ENCODE assay signal across 9 cellular contexts in the genomic region with DNA sequence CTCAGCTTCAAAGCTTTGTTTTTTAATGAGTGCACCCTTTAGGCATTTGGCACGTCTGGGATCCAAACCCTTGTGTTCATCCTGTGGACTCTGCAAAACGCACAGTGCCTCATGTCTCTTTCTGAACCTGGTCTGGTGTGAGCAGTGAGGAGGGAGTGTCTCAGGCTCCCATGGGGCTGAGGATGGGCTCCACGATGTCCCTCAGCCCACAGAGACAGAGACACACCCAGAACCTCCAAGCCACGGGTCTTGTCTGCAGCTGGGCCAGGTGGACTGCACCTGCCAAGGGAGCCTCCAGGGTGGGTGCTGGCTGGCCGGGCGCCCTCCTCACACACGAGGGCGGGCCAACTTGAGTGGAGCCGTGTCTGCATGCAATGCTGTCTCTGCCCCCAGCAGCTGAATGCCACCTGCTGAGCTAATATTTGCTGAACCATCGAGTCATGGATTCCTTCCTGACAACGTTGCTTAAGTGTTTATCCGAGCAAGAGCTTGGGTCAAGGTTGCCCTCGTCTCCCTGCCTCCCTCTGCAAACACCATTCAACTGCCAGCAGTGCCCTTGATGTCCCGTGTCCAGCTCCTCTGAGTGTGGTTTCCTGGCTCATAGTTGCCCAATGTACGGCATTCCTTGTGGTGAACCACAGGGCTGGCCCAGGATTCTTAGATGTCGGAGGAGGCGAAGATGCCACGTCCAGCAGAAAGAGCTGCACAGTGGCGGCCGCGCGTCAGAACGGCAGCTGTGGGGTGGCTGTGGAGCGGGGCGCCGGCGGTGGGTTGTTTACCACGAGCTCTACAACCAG. TPM values are rescaled to one million over a fixed set of nuclear protein-coding genes. Genes with fewer than 3 reads are reported as not detected.
DNase-seq lines count a peak whose midpoint lies in the region; ATAC-seq and TF ChIP-seq lines count a peak whose summit lies in the region.
"Had no signal": no experiment of that assay in that cellular context is flagged by ENCODE, and none has a peak within 500 bp of the region (broad histone marks: within the 10 kb centered on the region; RNA-seq: fewer than 3 reads in every experiment).

No MANE protein-coding gene starts in this region.

- no peak for ATAC-seq in Right ventricle myocardium superior (ENCODE audit: poor library complexity)

- H3K36me3 ChIP-seq in suprapubic skin, result no peaks in the 10 kb centered on the region

- H3K4me1 Mint-ChIP-seq in nephron progenitor cell, result peaks cover 11% of the 10 kb centered on the region

- DNase-seq in GM13977 (ENCODE audit: low spot score), result peak; percentile 40
- peak; percentile 84 for DNase-seq in NCI-H226
- peak; percentile 60 for DNase-seq in choroid plexus epithelial cell (ENCODE audit: low read depth)
- DNase-seq in skeletal muscle cell (ENCODE audit: low read depth), result peak; percentile 39
- no peak for DNase-seq in suprapubic skin (ENCODE audit: low spot score in 2 of 2)
- no peak for DNase-seq in nephron progenitor cell
- no peak for DNase-seq in DMS 273 (lab: John Stamatoyannopoulos, UW; ENCODE audit: unreplicated experiment)
- no peak for DNase-seq in Right ventricle myocardium superior
- DNase-seq: effector CD4-positive, alpha-beta T cell had no signal

- H3K4me3 Mint-ChIP-seq in nephron progenitor cell, result no peak overlapping the region

- no peaks in the 10 kb centered on the region for H3K9me3 ChIP-seq in suprapubic skin

- no peak for TF ChIP-seq POLR2A in suprapubic skin (IDR thresholded peaks at IDR 0.05)

- WGBS in suprapubic skin, result 61% methylated on average over 23 of the region's 28 CpGs

- no peaks in the 10 kb centered on the region for H3K4me1 ChIP-seq in suprapubic skin

- in situ Hi-C loops in GM13977 (cut with MboI; ENCODE audit: low pct_unique_long_range_greater_than_20kb, low sequenced_read_pairs, unreplicated experiment), result no loop called here

- intact Hi-C loops in Right ventricle myocardium superior (cut with DNase I), result no loop called here

- TF ChIP-seq CTCF in GM13977 (IDR thresholded peaks at IDR 0.05; ENCODE audit: extremely low read depth, insufficient read depth, missing control alignments), result no peak
- TF ChIP-seq CTCF in choroid plexus epithelial cell (conservative IDR thresholded peaks at IDR 0.05; ENCODE audit: low read depth, low read length), result no peak
- no peak for TF ChIP-seq CTCF in suprapubic skin (IDR thresholded peaks at IDR 0.05)
- TF ChIP-seq CTCF in nephron progenitor cell (IDR thresholded peaks at IDR 0.05), result no peak

- no peak overlapping the region for H3K27ac ChIP-seq in suprapubic skin

- H3K9me3 Mint-ChIP-seq in nephron progenitor cell, result peaks cover 3% of the 10 kb centered on the region

- peaks cover 12% of the 10 kb centered on the region for H3K27me3 ChIP-seq in suprapubic skin

- TF ChIP-seq EP300 in suprapubic skin (IDR thresholded peaks at IDR 0.05), result no peak

- H3K27me3 Mint-ChIP-seq in nephron progenitor cell (ENCODE audit: low read depth, poor library complexity), result peaks cover 11% of the 10 kb centered on the region

- H3K4me3 ChIP-seq in choroid plexus epithelial cell (ENCODE audit: low read depth, low read length), result no peak overlapping the region
- H3K4me3 ChIP-seq in skeletal muscle cell (ENCODE audit: low read depth, low read length), result no peak overlapping the region
- no peak overlapping the region for H3K4me3 ChIP-seq in suprapubic skin

- H3K36me3 Mint-ChIP-seq in nephron progenitor cell (ENCODE audit: low read depth), result no peaks in the 10 kb centered on the region

- no peak overlapping the region for H3K27ac Mint-ChIP-seq in nephron progenitor cell

RNA-seq across cellular contexts. Expression of gene LPCAT1, which starts 31.4 kb away (rescaled TPM):
- total RNA-seq in suprapubic skin, result 10 to 100 TPM; 11.3 to 21.0 (median 13.8) TPM
- 11.5 TPM for total RNA-seq in Right ventricle myocardium superior

Comparison
In these comparisons a context has a peak if more than half of its experiments do, and no peak if none do; other contexts are left out.
1. DNase-seq: peak in GM13977 (single experiment), NCI-H226 (single experiment), choroid plexus epithelial cell (single experiment) and skeletal muscle cell (single experiment); none in suprapubic skin (0 of 2), nephron progenitor cell (single experiment), DMS 273 (single experiment) and Right ventricle myocardium superior (single experiment).